In genomic region chr3:13972679-13973379, GRCh38 we compare ENCODE assay signal across 21 cellular contexts.
DNase-seq lines count a peak whose midpoint lies in the region; ATAC-seq, FAIRE-seq and TF ChIP-seq lines count a peak whose summit lies in the region.
"Had no signal": no experiment of that assay in that cellular context is flagged by ENCODE, and none has a peak within 500 bp of the region (broad histone marks: within the 10 kb centered on the region; RNA-seq: fewer than 3 reads in every experiment).

No MANE protein-coding gene starts in this region.

- CTCF ChIA-PET in mammary epithelial cell (lab: Charles Lee; ENCODE audit: low non-redundant PET) = no interaction called here

- in situ Hi-C loops in mammary epithelial cell (cut with MboI; ENCODE audit: low sequenced_read_pairs in 2 of 2) = no loop called here

- H4K20me1 ChIP-seq in mammary epithelial cell (ENCODE audit: insufficient read depth, low read length) = no peaks in the 10 kb centered on the region

- FAIRE-seq in H54 (lab: Jason Lieb, UNC) = no peak
- FAIRE-seq: GM12878, GM19239 had no signal

- peak; percentile 51 for ATAC-seq in esophagus mucosa
- ATAC-seq: GM12878, PC-3 had no signal

- dilution Hi-C loops in mammary epithelial cell (cut with HindIII; ENCODE audit: low sequenced_read_pairs) = loop anchor here (5.0 kb wide), 1 partner anchor 59 kb away; no protein-coding TSS in a partner anchor

- WGBS in mammary epithelial cell (ENCODE audit: low coverage, missing lambda C conversion rate) = 71% methylated on average over 5 of the region's 5 CpGs
- WGBS in esophagus squamous epithelium, 2 donors = 83 to 86% methylated on average over 3 to 5 of the region's 5 CpGs

- H3K4me3 ChIP-seq in mammary epithelial cell (replicated peaks in 1 of 3; ENCODE audit: insufficient read depth in 1 of 3, low read depth in 2 of 3, low read length in 3 of 3) (no peak overlapping the region), breast epithelium (no peak overlapping the region), esophagus squamous epithelium (no peak overlapping the region)
- H3K4me3 ChIP-seq: GM12878, SJSA1 had no signal

- no peaks in the 10 kb centered on the region for H3K27me3 ChIP-seq in mammary epithelial cell (ENCODE audit: insufficient read depth, low read length)
- no peaks in the 10 kb centered on the region for H3K27me3 ChIP-seq in breast epithelium
- no peaks in the 10 kb centered on the region for H3K27me3 ChIP-seq in esophagus squamous epithelium
- H3K27me3 ChIP-seq: BE2C had no signal

- H3K4me2 ChIP-seq in mammary epithelial cell (ENCODE audit: insufficient read depth, low read depth, low read length) = no peak overlapping the region

- H3K36me3 ChIP-seq in mammary epithelial cell (ENCODE audit: insufficient read depth, low read length) (no peaks in the 10 kb centered on the region), breast epithelium (no peaks in the 10 kb centered on the region), esophagus squamous epithelium (no peaks in the 10 kb centered on the region)
- H3K36me3 ChIP-seq: BE2C, SJSA1 had no signal

- H3K9me3 ChIP-seq in mammary epithelial cell (replicated peaks; ENCODE audit: insufficient read depth, low read length) (peaks cover 13% of the 10 kb centered on the region), breast epithelium (peaks cover 7 to 32% of the 10 kb centered on the region in 2 donors), esophagus squamous epithelium (peaks cover 0 to 25% (median 15%) of the 10 kb centered on the region in 3 donors)
- H3K9me3 ChIP-seq: BE2C, SJSA1 had no signal

- H3K4me1 ChIP-seq in mammary epithelial cell (ENCODE audit: insufficient read depth, low read length) (no peaks in the 10 kb centered on the region), breast epithelium (no peaks in the 10 kb centered on the region), esophagus squamous epithelium (no peaks in the 10 kb centered on the region)
- H3K4me1 ChIP-seq: BE2C, SJSA1 had no signal

- intact Hi-C loops in mammary epithelial cell (cut with micrococcal nuclease) = no loop called here
- intact Hi-C loops in breast epithelium (cut with DNase I; ENCODE audit: low total_unique reads) = no loop called here
- intact Hi-C loops in esophagus squamous epithelium (cut with DNase I) = no loop called here

- no peak overlapping the region for H2AFZ ChIP-seq in mammary epithelial cell (ENCODE audit: low read depth, low read length)

- no TSS peak for BruUV-seq in mammary epithelial cell (replicated peaks; lab: Mats Ljungman, UMichigan)

- no peak overlapping the region for H3K27ac ChIP-seq in mammary epithelial cell (ENCODE audit: insufficient read depth, low read depth, low read length)
- H3K27ac ChIP-seq in breast epithelium = no peak overlapping the region
- no peak overlapping the region for H3K27ac ChIP-seq in esophagus squamous epithelium
- H3K27ac ChIP-seq: SJSA1 had no signal

- H3K79me2 ChIP-seq in mammary epithelial cell (ENCODE audit: insufficient read depth, low read length) = no peaks in the 10 kb centered on the region

- DNase-seq in mammary epithelial cell = peak; percentile 26
- no peak for DNase-seq in breast epithelium (ENCODE audit: low spot score in 2 of 2)
- DNase-seq in RPMI8226 = peak; percentile 79
- no peak for DNase-seq in SKM-1 (lab: John Stamatoyannopoulos, UW; ENCODE audit: unreplicated experiment)
- no peak for DNase-seq in esophagus squamous epithelium (lab: John Stamatoyannopoulos, UW)
- no peak for DNase-seq in H54 (ENCODE audit: insufficient read length, low spot score)
- DNase-seq in SIG-M5 (lab: John Stamatoyannopoulos, UW) = no peak
- DNase-seq: BE2C; CD4-positive, CD25-positive, alpha-beta regulatory T cell; DMS153; EL; KBM-7; NCI-H1092 treated with DMSO at 0.1 percent for 48 hours; NCI-H2081 treated with DMSO at 0.1 percent for 48 hours; NCI-H510A; NCI-H774; PC-3 had no signal

- no peak overlapping the region for H3K9ac ChIP-seq in mammary epithelial cell (ENCODE audit: insufficient read depth, low read length)

- TF ChIP-seq CTCF in mammary epithelial cell (conservative IDR thresholded peaks at IDR 0.05 in 1 of 2, IDR thresholded peaks at IDR 0.05 in 1 of 2; ENCODE audit: extremely low read depth in 1 of 2, insufficient read depth in 1 of 2, low read depth in 1 of 2, low read length in 2 of 2) (no peak), breast epithelium (IDR thresholded peaks at IDR 0.05) (no peak), esophagus squamous epithelium (IDR thresholded peaks at IDR 0.05) (no peak)

- TF ChIP-seq POLR2A in breast epithelium (IDR thresholded peaks at IDR 0.05) = no peak
- TF ChIP-seq POLR2A in esophagus squamous epithelium (IDR thresholded peaks at IDR 0.05) = no peak
- TF ChIP-seq POLR2A in H54 (IDR thresholded peaks at IDR 0.05; ENCODE audit: low read depth, low read length) = no peak

Comparison
In these comparisons a context has a peak if more than half of its experiments do, and no peak if none do; other contexts are left out.
1. DNase-seq: peak in mammary epithelial cell (single experiment) and RPMI8226 (single experiment); none in breast epithelium (0 of 2), SKM-1 (single experiment), esophagus squamous epithelium (single experiment), H54 (single experiment) and SIG-M5 (single experiment).